ENCODE assay signal across 7 cellular contexts in genomic region chr3:188106006-188106405, GRCh38. TPM values are rescaled to one million over a fixed set of nuclear protein-coding genes. Genes with fewer than 3 reads are reported as not detected.
"Had no signal": no experiment of that assay in that cellular context is flagged by ENCODE, and none has a peak within 500 bp of the region (broad histone marks: within the 10 kb centered on the region; RNA-seq: fewer than 3 reads in every experiment).

No MANE protein-coding gene starts in this region.

- FAIRE-seq: HTR-8/SVneo, K562 had no signal

- H3K27ac ChIP-seq: HL-60 had no signal

- H3K4me3 ChIP-seq: K562 had no signal

- H3K27ac Mint-ChIP-seq: IgD-negative memory B cell had no signal

- ATAC-seq: K562 had no signal

- DNase-seq: IMR-90, KBM-7, KG1 had no signal

- H3K4me3 Mint-ChIP-seq: IgD-negative memory B cell had no signal

RNA-seq across cellular contexts. Expression of gene LPP, which starts 48.0 kb away (rescaled TPM):
- polyA plus RNA-seq: K562 had no signal
